1 cellular context compared by ENCODE assay signal in the genomic region with DNA sequence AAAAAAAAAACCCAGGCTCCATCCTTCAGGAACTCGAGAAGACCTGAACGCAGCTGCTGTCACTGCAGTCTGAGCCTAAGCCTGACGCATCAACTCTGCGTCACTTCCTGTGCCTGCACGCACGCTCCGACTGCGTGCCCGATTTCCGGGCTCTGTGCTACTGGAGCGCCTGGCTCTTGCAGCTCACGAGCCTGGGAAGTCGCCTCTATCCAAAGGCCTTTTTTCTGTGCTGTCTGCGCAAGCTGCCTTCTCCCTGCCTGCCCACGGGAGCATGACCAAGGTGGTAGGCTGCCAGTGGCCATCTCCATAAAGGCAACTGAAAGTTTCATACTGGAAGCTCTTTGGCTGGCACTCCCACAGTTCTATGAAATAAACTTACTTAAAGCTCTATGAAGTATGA.
TF ChIP-seq lines count a peak whose summit lies in the region.

No MANE protein-coding gene starts in this region.

TF ChIP-seq in GM23338, 12 proteins besides CTCF, POLR2A, EP300 and RAD21:
- TF ChIP-seq, protein P1, sequence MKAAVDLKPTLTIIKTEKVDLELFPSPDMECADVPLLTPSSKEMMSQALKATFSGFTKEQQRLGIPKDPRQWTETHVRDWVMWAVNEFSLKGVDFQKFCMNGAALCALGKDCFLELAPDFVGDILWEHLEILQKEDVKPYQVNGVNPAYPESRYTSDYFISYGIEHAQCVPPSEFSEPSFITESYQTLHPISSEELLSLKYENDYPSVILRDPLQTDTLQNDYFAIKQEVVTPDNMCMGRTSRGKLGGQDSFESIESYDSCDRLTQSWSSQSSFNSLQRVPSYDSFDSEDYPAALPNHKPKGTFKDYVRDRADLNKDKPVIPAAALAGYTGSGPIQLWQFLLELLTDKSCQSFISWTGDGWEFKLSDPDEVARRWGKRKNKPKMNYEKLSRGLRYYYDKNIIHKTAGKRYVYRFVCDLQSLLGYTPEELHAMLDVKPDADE (IDR thresholded peaks at IDR 0.05), result no peak
- TF ChIP-seq, protein P2, sequence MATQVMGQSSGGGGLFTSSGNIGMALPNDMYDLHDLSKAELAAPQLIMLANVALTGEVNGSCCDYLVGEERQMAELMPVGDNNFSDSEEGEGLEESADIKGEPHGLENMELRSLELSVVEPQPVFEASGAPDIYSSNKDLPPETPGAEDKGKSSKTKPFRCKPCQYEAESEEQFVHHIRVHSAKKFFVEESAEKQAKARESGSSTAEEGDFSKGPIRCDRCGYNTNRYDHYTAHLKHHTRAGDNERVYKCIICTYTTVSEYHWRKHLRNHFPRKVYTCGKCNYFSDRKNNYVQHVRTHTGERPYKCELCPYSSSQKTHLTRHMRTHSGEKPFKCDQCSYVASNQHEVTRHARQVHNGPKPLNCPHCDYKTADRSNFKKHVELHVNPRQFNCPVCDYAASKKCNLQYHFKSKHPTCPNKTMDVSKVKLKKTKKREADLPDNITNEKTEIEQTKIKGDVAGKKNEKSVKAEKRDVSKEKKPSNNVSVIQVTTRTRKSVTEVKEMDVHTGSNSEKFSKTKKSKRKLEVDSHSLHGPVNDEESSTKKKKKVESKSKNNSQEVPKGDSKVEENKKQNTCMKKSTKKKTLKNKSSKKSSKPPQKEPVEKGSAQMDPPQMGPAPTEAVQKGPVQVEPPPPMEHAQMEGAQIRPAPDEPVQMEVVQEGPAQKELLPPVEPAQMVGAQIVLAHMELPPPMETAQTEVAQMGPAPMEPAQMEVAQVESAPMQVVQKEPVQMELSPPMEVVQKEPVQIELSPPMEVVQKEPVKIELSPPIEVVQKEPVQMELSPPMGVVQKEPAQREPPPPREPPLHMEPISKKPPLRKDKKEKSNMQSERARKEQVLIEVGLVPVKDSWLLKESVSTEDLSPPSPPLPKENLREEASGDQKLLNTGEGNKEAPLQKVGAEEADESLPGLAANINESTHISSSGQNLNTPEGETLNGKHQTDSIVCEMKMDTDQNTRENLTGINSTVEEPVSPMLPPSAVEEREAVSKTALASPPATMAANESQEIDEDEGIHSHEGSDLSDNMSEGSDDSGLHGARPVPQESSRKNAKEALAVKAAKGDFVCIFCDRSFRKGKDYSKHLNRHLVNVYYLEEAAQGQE (IDR thresholded peaks at IDR 0.05; ENCODE audit: unreplicated experiment), result no peak
- no peak for TF ChIP-seq EZH2 (IDR thresholded peaks at IDR 0.05; ENCODE audit: low read depth, unreplicated experiment)
- no peak for TF ChIP-seq EZH2phosphoT487 (IDR thresholded peaks at IDR 0.05; ENCODE audit: unreplicated experiment)
- TF ChIP-seq, protein P3, sequence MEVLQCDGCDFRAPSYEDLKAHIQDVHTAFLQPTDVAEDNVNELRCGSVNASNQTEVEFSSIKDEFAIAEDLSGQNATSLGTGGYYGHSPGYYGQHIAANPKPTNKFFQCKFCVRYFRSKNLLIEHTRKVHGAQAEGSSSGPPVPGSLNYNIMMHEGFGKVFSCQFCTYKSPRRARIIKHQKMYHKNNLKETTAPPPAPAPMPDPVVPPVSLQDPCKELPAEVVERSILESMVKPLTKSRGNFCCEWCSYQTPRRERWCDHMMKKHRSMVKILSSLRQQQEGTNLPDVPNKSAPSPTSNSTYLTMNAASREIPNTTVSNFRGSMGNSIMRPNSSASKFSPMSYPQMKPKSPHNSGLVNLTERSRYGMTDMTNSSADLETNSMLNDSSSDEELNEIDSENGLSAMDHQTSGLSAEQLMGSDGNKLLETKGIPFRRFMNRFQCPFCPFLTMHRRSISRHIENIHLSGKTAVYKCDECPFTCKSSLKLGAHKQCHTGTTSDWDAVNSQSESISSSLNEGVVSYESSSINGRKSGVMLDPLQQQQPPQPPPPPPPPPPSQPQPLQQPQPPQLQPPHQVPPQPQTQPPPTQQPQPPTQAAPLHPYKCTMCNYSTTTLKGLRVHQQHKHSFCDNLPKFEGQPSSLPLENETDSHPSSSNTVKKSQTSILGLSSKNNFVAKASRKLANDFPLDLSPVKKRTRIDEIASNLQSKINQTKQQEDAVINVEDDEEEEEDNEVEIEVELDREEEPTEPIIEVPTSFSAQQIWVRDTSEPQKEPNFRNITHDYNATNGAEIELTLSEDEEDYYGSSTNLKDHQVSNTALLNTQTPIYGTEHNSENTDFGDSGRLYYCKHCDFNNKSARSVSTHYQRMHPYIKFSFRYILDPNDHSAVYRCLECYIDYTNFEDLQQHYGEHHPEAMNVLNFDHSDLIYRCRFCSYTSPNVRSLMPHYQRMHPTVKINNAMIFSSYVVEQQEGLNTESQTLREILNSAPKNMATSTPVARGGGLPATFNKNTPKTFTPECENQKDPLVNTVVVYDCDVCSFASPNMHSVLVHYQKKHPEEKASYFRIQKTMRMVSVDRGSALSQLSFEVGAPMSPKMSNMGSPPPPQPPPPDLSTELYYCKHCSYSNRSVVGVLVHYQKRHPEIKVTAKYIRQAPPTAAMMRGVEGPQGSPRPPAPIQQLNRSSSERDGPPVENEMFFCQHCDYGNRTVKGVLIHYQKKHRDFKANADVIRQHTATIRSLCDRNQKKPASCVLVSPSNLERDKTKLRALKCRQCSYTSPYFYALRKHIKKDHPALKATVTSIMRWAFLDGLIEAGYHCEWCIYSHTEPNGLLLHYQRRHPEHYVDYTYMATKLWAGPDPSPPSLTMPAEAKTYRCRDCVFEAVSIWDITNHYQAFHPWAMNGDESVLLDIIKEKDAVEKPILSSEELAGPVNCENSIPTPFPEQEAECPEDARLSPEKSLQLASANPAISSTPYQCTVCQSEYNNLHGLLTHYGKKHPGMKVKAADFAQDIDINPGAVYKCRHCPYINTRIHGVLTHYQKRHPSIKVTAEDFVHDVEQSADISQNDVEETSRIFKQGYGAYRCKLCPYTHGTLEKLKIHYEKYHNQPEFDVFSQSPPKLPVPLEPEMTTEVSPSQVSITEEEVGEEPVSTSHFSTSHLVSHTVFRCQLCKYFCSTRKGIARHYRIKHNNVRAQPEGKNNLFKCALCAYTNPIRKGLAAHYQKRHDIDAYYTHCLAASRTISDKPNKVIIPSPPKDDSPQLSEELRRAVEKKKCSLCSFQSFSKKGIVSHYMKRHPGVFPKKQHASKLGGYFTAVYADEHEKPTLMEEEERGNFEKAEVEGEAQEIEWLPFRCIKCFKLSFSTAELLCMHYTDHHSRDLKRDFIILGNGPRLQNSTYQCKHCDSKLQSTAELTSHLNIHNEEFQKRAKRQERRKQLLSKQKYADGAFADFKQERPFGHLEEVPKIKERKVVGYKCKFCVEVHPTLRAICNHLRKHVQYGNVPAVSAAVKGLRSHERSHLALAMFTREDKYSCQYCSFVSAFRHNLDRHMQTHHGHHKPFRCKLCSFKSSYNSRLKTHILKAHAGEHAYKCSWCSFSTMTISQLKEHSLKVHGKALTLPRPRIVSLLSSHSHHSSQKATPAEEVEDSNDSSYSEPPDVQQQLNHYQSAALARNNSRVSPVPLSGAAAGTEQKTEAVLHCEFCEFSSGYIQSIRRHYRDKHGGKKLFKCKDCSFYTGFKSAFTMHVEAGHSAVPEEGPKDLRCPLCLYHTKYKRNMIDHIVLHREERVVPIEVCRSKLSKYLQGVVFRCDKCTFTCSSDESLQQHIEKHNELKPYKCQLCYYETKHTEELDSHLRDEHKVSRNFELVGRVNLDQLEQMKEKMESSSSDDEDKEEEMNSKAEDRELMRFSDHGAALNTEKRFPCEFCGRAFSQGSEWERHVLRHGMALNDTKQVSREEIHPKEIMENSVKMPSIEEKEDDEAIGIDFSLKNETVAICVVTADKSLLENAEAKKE (CRISPR knock-in tag; IDR thresholded peaks at IDR 0.05), result no peak
- no peak for TF ChIP-seq ZNF331 (CRISPR knock-in tag; IDR thresholded peaks at IDR 0.05; ENCODE audit: low read depth)
- TF ChIP-seq POLR2AphosphoS5 (IDR thresholded peaks at IDR 0.05; ENCODE audit: low read depth), result no peak
- TF ChIP-seq CREB1 (CRISPR knock-in tag; IDR thresholded peaks at IDR 0.05; ENCODE audit: low read depth), result no peak
- TF ChIP-seq ZNF114 (CRISPR knock-in tag; IDR thresholded peaks at IDR 0.05), result no peak
- no peak for TF ChIP-seq JUNB (IDR thresholded peaks at IDR 0.05; ENCODE audit: unreplicated experiment)
- TF ChIP-seq NANOG (IDR thresholded peaks at IDR 0.05; ENCODE audit: borderline replicate concordance), result no peak
- TF ChIP-seq STAT1 (IDR thresholded peaks at IDR 0.05; ENCODE audit: unreplicated experiment), result no peak
